ENCODE assay signal across 33 cellular contexts in the genomic region with DNA sequence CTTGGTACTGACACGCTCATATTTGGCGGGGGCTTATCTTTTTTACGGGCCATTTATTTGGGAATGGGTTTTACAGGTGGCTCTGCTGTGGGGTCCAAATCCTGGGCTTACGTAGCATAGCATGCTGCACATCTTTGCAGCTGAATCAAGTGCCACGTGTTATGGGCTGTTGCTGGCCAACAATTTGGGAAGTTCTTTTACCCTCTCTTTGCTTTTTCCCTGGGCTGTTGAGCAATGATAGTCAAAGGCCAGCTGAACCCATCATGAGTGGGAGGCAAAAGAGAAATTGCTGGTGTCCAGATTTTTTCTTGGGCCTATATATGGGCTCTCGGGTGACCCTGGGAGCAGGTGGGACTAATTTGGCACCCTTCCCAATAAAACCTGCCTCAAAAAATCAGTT.
"Had no signal": no experiment of that assay in that cellular context is flagged by ENCODE, and none has a peak within 500 bp of the region (broad histone marks: within the 10 kb centered on the region; RNA-seq: fewer than 3 reads in every experiment).

No MANE protein-coding gene starts in this region.

- H3K9me3 ChIP-seq: ascending aorta, MG63 had no signal

- H3K36me3 Mint-ChIP-seq: WTC11 had no signal

- H3K4me1 Mint-ChIP-seq: activated naive CD4-positive, alpha-beta T cell treated with anti-CD3 and anti-CD28 coated beads, Interleukin-2, amount 10 ng/mL, durations not matched to agents 7 days and 5 days; activated naive CD8-positive, alpha-beta T cell treated with anti-CD3 and anti-CD28 coated beads, Interleukin-2, amount 50 U/mL, for 24 hours; central memory CD8-positive, alpha-beta T cell had no signal

- DNase-seq: activated CD4-positive, alpha-beta T cell treated with anti-CD3 and anti-CD28 coated beads for 36 hours; activated CD4-positive, alpha-beta T cell treated with anti-CD3 and anti-CD28 coated beads, Interleukin-2, amount 10 ng/mL, durations not matched to agents 7 days and 5 days; activated CD4-positive, alpha-beta T cell treated with anti-CD3 and anti-CD28 coated beads, Interleukin-2, amount 50 U/mL, for 48 hours; activated CD8-positive, alpha-beta memory T cell treated with anti-CD3 and anti-CD28 coated beads, Interleukin-2, amount 50 U/mL, for 4 hours; activated effector memory CD4-positive, alpha-beta T cell treated with Interleukin-2 at 50 U/mL for 16 hours; activated naive CD4-positive, alpha-beta T cell treated with anti-CD3 and anti-CD28 coated beads, Interleukin-2, amount 10 ng/mL, durations not matched to agents 7 days and 5 days; activated naive CD8-positive, alpha-beta T cell treated with anti-CD3 and anti-CD28 coated beads, Interleukin-2, amount 50 U/mL, for 24 hours; activated T-cell treated with anti-CD3 and anti-CD28 coated beads for 4 hours; activated T-cell treated with anti-CD3 and anti-CD28 coated beads, Interleukin-2, amount 50 U/mL, for 48 hours; amniotic stem cell; Kasumi-1; KG1; MG63; NCI-H1048; NCI-H1105 treated with DMSO at 0.1 percent for 48 hours; NCI-H1436; NCI-H1694; NCI-H1930; NCI-H2081 treated with DMSO at 0.1 percent for 48 hours; NCI-H226; NCI-H446 treated with DMSO at 0.1 percent for 48 hours; NCI-H524; Right ventricle myocardium superior; SW 1271; T-helper 1 cell; T-helper 2 cell; T-helper 9 cell had no signal

- H3K27me3 ChIP-seq: ascending aorta, cardiac muscle cell, MG63 had no signal

- H3K4me3 Mint-ChIP-seq: activated CD4-positive, alpha-beta T cell treated with anti-CD3 and anti-CD28 coated beads for 36 hours; activated CD4-positive, alpha-beta T cell treated with anti-CD3 and anti-CD28 coated beads, Interleukin-2, amount 10 ng/mL, durations not matched to agents 7 days and 5 days; activated naive CD4-positive, alpha-beta T cell treated with anti-CD3 and anti-CD28 coated beads, Interleukin-2, amount 10 ng/mL, durations not matched to agents 7 days and 5 days; activated naive CD8-positive, alpha-beta T cell; activated naive CD8-positive, alpha-beta T cell treated with anti-CD3 and anti-CD28 coated beads, Interleukin-2, amount 50 U/mL, for 24 hours; central memory CD8-positive, alpha-beta T cell; WTC11 had no signal

- H3K36me3 ChIP-seq: ascending aorta, cardiac muscle cell, MG63 had no signal

- H3K27me3 Mint-ChIP-seq: activated CD4-positive, alpha-beta T cell treated with anti-CD3 and anti-CD28 coated beads for 36 hours; activated CD4-positive, alpha-beta T cell treated with anti-CD3 and anti-CD28 coated beads, Interleukin-2, amount 10 ng/mL, durations not matched to agents 7 days and 5 days; activated naive CD4-positive, alpha-beta T cell treated with anti-CD3 and anti-CD28 coated beads, Interleukin-2, amount 10 ng/mL, durations not matched to agents 7 days and 5 days; activated naive CD8-positive, alpha-beta T cell; activated naive CD8-positive, alpha-beta T cell treated with anti-CD3 and anti-CD28 coated beads, Interleukin-2, amount 50 U/mL, for 24 hours; central memory CD8-positive, alpha-beta T cell had no signal

- H3K27ac Mint-ChIP-seq: activated CD4-positive, alpha-beta T cell treated with anti-CD3 and anti-CD28 coated beads for 36 hours; activated CD4-positive, alpha-beta T cell treated with anti-CD3 and anti-CD28 coated beads, Interleukin-2, amount 10 ng/mL, durations not matched to agents 7 days and 5 days; activated naive CD4-positive, alpha-beta T cell treated with anti-CD3 and anti-CD28 coated beads, Interleukin-2, amount 10 ng/mL, durations not matched to agents 7 days and 5 days; activated naive CD8-positive, alpha-beta T cell; activated naive CD8-positive, alpha-beta T cell treated with anti-CD3 and anti-CD28 coated beads, Interleukin-2, amount 50 U/mL, for 24 hours; WTC11 had no signal

- H3K27ac ChIP-seq: ascending aorta, cardiac muscle cell had no signal

- ATAC-seq: activated CD4-positive, alpha-beta T cell treated with anti-CD3 and anti-CD28 coated beads for 36 hours; activated CD4-positive, CD25-positive, alpha-beta regulatory T cell treated with anti-CD3 and anti-CD28 coated beads, Interleukin-2, amount 50 U/mL, for 24 hours; activated naive CD8-positive, alpha-beta T cell treated with anti-CD3 and anti-CD28 coated beads, Interleukin-2, amount 50 U/mL, for 24 hours; WTC11 had no signal

- H3K4me1 ChIP-seq: ascending aorta had no signal

- H3K4me3 ChIP-seq: ascending aorta, cardiac muscle cell, MG63 had no signal
